In genomic region chr12:110826592-110827200, GRCh38 we compare ENCODE assay signal across 8 cellular contexts. TPM values are rescaled to one million over a fixed set of nuclear protein-coding genes. Genes with fewer than 3 reads are reported as not detected.
DNase-seq lines count a peak whose midpoint lies in the region; ATAC-seq, FAIRE-seq and TF ChIP-seq lines count a peak whose summit lies in the region.

No MANE protein-coding gene starts in this region.

- H3K4me2 ChIP-seq in BLaER1 treated with 17β-estradiol and CSF1 and Interleukin-3, amounts not matched to agents 10 nM and 100 nM: peak overlapping the region; percentile 10 to 49 (median 33); a peak in 12 of 22 replicates
- H3K4me2 ChIP-seq in MM.1S (ENCODE audit: low read depth, low read length): peak overlapping the region; percentile 52; the same call in 1 of the 2 replicates

- FAIRE-seq in frontal cortex (lab: Jason Lieb, UNC): no peak

- no peak overlapping the region for H3K27ac Mint-ChIP-seq in osteocyte (ENCODE audit: unreplicated experiment)

- TF ChIP-seq CTCF in MM.1S (IDR thresholded peaks at IDR 0.05; ENCODE audit: low read length) (peak; percentile 78), osteocyte (IDR thresholded peaks at IDR 0.05) (peak; percentile 81), thoracic aorta (IDR thresholded peaks at IDR 0.05) (peak; percentile 67)

- H3K9me2 ChIP-seq in MM.1S (replicated peaks; ENCODE audit: insufficient read depth, low read length): no peaks in the 10 kb centered on the region

- no peaks in the 10 kb centered on the region for H3K4me1 Mint-ChIP-seq in osteocyte (ENCODE audit: unreplicated experiment)

- H3K27me3 Mint-ChIP-seq in osteocyte (ENCODE audit: unreplicated experiment): peaks cover 15% of the 10 kb centered on the region

- no peaks in the 10 kb centered on the region for H3K79me2 ChIP-seq in MM.1S (ENCODE audit: low read length)

- no peaks in the 10 kb centered on the region for H3K36me3 ChIP-seq in BLaER1 treated with 17β-estradiol and CSF1 and Interleukin-3, amounts not matched to agents 10 nM and 100 nM
- H3K36me3 ChIP-seq in MM.1S (replicated peaks; ENCODE audit: insufficient read depth, low read length) (no peaks in the 10 kb centered on the region), thoracic aorta (no peaks in the 10 kb centered on the region)

- H3K9me3 ChIP-seq in BLaER1 treated with 17β-estradiol and CSF1 and Interleukin-3, amounts not matched to agents 10 nM and 100 nM (replicated peaks in 1 of 11): no peaks in the 10 kb centered on the region
- H3K9me3 ChIP-seq in MM.1S (replicated peaks; ENCODE audit: insufficient read depth, low read length): no peaks in the 10 kb centered on the region
- H3K9me3 ChIP-seq in thoracic aorta: no peaks in the 10 kb centered on the region

- ATAC-seq in GM21360 (IDR thresholded peaks at IDR 0.05; ENCODE audit: unreplicated experiment) (peak; percentile 75), thoracic aorta (ENCODE audit: insufficient number of reproducible peaks, low FRiP score, low read depth) (peak; percentile 43)

- H3K36me3 Mint-ChIP-seq in osteocyte (ENCODE audit: unreplicated experiment): no peaks in the 10 kb centered on the region

- H3K4me3 ChIP-seq in BLaER1 treated with 17β-estradiol and CSF1 and Interleukin-3, amounts not matched to agents 10 nM and 100 nM: no peak overlapping the region
- no peak overlapping the region for H3K4me3 ChIP-seq in MM.1S (ENCODE audit: low read length)
- peak overlapping the region; percentile 18 for H3K4me3 ChIP-seq in thoracic aorta

- no peak overlapping the region for H3K9ac ChIP-seq in BLaER1 treated with 17β-estradiol and CSF1 and Interleukin-3, amounts not matched to agents 10 nM and 100 nM
- no peak overlapping the region for H3K9ac ChIP-seq in MM.1S (ENCODE audit: low read length)

- no peaks in the 10 kb centered on the region for H4K20me1 ChIP-seq in BLaER1 treated with 17β-estradiol and CSF1 and Interleukin-3, amounts not matched to agents 10 nM and 100 nM
- H4K20me1 ChIP-seq in MM.1S (ENCODE audit: insufficient read depth, low read length): no peaks in the 10 kb centered on the region

- H3K4me1 ChIP-seq in BLaER1 treated with 17β-estradiol and CSF1 and Interleukin-3, amounts not matched to agents 10 nM and 100 nM: peaks cover 4 to 16% (median 11%) of the 10 kb centered on the region in 10 experiments; a peak in 12 of 20 replicates
- H3K4me1 ChIP-seq in MM.1S (ENCODE audit: low read length): no peaks in the 10 kb centered on the region
- no peaks in the 10 kb centered on the region for H3K4me1 ChIP-seq in thoracic aorta (ENCODE audit: control insufficient read depth in 1 of 2, low read depth in 2 of 2)

- H3F3A ChIP-seq in MM.1S (ENCODE audit: insufficient read depth, low read length): no peaks in the 10 kb centered on the region

- no peaks in the 10 kb centered on the region for H3K9me3 Mint-ChIP-seq in osteocyte (ENCODE audit: unreplicated experiment)

- DNase-seq in MM.1S (peak; percentile 63), SHP77 (lab: John Stamatoyannopoulos, UW) (peak; percentile 75 to 81), frontal cortex (ENCODE audit: low spot score in 2 of 2) (peak; percentile 37 to 64), osteocyte (ENCODE audit: extremely low spot score, unreplicated experiment) (peak; percentile 88), thoracic aorta (ENCODE audit: low spot score) (peak; percentile 70)
- DNase-seq in activated T-helper 9 cell treated with anti-CD3 and anti-CD28 coated beads, Interleukin-2, amount 50 U/mL, for 16 hours (ENCODE audit: low read depth): peak; percentile 75

- H3K27me3 ChIP-seq in BLaER1 treated with 17β-estradiol and CSF1 and Interleukin-3, amounts not matched to agents 10 nM and 100 nM: no peaks in the 10 kb centered on the region
- H3K27me3 ChIP-seq in MM.1S (replicated peaks; ENCODE audit: insufficient read depth, low read length) (no peaks in the 10 kb centered on the region), thoracic aorta (replicated peaks; ENCODE audit: insufficient read depth) (no peaks in the 10 kb centered on the region)

- H3K27ac ChIP-seq in BLaER1 treated with 17β-estradiol and CSF1 and Interleukin-3, amounts not matched to agents 10 nM and 100 nM: peak overlapping the region in 3 of 11 experiments; percentile 1 to 26 (median 25); a peak in 2 of 22 replicates
- H3K27ac ChIP-seq in MM.1S (ENCODE audit: low read length) (no peak overlapping the region), thoracic aorta (no peak overlapping the region)

- peak overlapping the region; percentile 63; the same call in 1 of the 2 replicates for H2AFZ ChIP-seq in MM.1S (ENCODE audit: low read length)

- no peak overlapping the region for H3K4me3 Mint-ChIP-seq in osteocyte (ENCODE audit: unreplicated experiment)

RNA-seq across cellular contexts. Expression of gene CCDC63, which starts 20.1 kb away (rescaled TPM):
- total RNA-seq in frontal cortex (not detected), osteocyte (not detected in 2 replicates), thoracic aorta (not detected)
